31 cellular contexts compared by ENCODE assay signal in the genomic region with DNA sequence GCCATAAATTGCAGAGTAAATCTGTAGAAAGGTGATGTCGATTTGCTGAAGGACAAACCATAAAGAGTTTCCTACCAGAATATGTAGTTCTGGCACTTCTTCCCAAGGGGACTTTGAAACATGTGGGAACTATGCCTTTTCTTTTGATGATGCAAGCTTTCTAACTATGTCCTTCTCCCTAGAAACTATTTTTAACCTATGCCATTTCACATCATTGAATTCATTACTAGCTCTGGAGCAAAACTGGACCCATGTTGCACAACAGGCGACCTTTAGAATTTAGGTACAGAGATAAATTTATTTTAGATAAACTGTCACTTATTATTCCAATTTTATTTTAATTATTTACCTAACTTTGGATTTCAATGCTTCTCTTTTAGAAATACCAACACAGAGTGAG.
"Had no signal": no experiment of that assay in that cellular context is flagged by ENCODE, and none has a peak within 500 bp of the region (broad histone marks: within the 10 kb centered on the region; RNA-seq: fewer than 3 reads in every experiment).

No MANE protein-coding gene starts in this region.

- H3K79me2 ChIP-seq: hepatocyte, parathyroid adenoma had no signal

- H2AFZ ChIP-seq: hepatocyte, parathyroid adenoma had no signal

- ATAC-seq: activated CD4-positive, alpha-beta T cell treated with anti-CD3 and anti-CD28 coated beads for 36 hours; activated T-helper 17 cell treated with anti-CD3 and anti-CD28 coated beads, Interleukin-2, amount 50 U/mL, for 72 hours; left ventricle myocardium superior; sciatic nerve; stimulated activated naive B cell treated with anti-CD40 and anti-IgM and Interleukin-4, amounts not matched to agents 10 μg/mL and 1 μg/mL and 100 μg/mL, for 72 hours had no signal

- H3K27me3 ChIP-seq: breast epithelium, esophagus muscularis mucosa, hepatocyte, testis, uterus had no signal

- H3K4me1 ChIP-seq: breast epithelium, esophagus muscularis mucosa, parathyroid adenoma, testis, uterus had no signal

- H3K9ac ChIP-seq: parathyroid adenoma had no signal

- H3K9me3 ChIP-seq: testis had no signal

- H3K27ac ChIP-seq: breast epithelium, coronary artery, esophagus muscularis mucosa, hepatocyte, parathyroid adenoma, testis, uterus had no signal

- H3K4me3 ChIP-seq: breast epithelium, coronary artery, esophagus muscularis mucosa, hepatocyte, testis, uterus had no signal

- H3K36me3 ChIP-seq: breast epithelium, esophagus muscularis mucosa, uterus had no signal

- DNase-seq: activated B cell treated with CpG ODN at 0.5 μM for 24 hours; activated CD4-positive, alpha-beta T cell treated with anti-CD3 and anti-CD28 coated beads for 36 hours; activated CD4-positive, alpha-beta T cell treated with anti-CD3 and anti-CD28 coated beads, Interleukin-2, amount 50 U/mL, for 4 hours; activated CD8-positive, alpha-beta memory T cell treated with anti-CD3 and anti-CD28 coated beads for 24 hours; activated CD8-positive, alpha-beta memory T cell treated with anti-CD3 and anti-CD28 coated beads, Interleukin-2, amount 50 U/mL, for 4 hours; activated naive CD4-positive, alpha-beta T cell; activated naive CD8-positive, alpha-beta T cell treated with anti-CD3 and anti-CD28 coated beads for 36 hours; activated T-cell treated with anti-CD3 and anti-CD28 coated beads, Interleukin-2, amount 50 U/mL, for 24 hours; amniotic stem cell; foreskin melanocyte; glutamatergic neuron; immature natural killer cell; kidney glomerular epithelial cell; left ventricle myocardium superior; nephron progenitor cell; nucleus accumbens; stimulated activated CD4-positive, alpha-beta T cell treated with anti-CD3 and anti-CD28 coated beads, Interleukin-2, amount 100 ng/mL, for 48 hours; stimulated activated CD8-positive, alpha-beta memory T cell treated with anti-CD3 and anti-CD28 coated beads, Interleukin-4, amount 100 ng/mL, for 48 hours; stimulated activated naive B cell treated with anti-CD40 and anti-IgM and Interleukin-4, amounts not matched to agents 10 μg/mL and 1 μg/mL and 100 μg/mL, for 72 hours; T-helper 1 cell; T1000; testis; trophoblast cell; uterus had no signal

- H3K4me2 ChIP-seq: hepatocyte had no signal
